In the genomic region with DNA sequence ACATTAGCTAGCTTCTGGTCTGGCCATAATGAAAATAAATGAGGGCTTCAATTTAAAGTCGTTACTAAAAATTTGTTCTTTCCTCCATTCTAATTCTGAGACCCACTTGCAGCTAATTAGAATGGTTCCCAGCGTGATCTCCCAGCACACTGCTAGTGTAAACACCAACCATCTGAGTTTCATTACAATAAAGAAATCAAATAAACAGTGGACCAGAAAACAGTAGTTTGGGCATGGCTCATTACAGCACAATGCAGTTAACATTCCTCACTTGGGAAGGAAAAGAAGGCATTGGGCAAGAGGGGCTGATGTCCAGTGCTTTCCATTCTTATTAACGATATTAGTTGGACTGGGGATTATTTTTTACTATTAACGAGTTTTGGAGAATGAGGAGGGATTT, we compare ENCODE assay signal across 19 cellular contexts.
DNase-seq lines count a peak whose midpoint lies in the region; ATAC-seq, FAIRE-seq and TF ChIP-seq lines count a peak whose summit lies in the region.
"Had no signal": no experiment of that assay in that cellular context is flagged by ENCODE, and none has a peak within 500 bp of the region (broad histone marks: within the 10 kb centered on the region; RNA-seq: fewer than 3 reads in every experiment).

No MANE protein-coding gene starts in this region.

- no peak for TF ChIP-seq CTCF in kidney (IDR thresholded peaks at IDR 0.05; ENCODE audit: borderline replicate concordance, extremely low read depth, insufficient read depth)
- no peak for TF ChIP-seq CTCF in uterus (IDR thresholded peaks at IDR 0.05)

- H3K27ac ChIP-seq in GM23248: no peak overlapping the region
- H3K27ac ChIP-seq in kidney (ENCODE audit: low read depth in 2 of 2, low read length in 2 of 2): no peak overlapping the region
- no peak overlapping the region for H3K27ac ChIP-seq in uterus
- H3K27ac ChIP-seq: cardiac muscle cell, heart right ventricle, lower lobe of right lung had no signal

- no peak for ATAC-seq in GM19467 (IDR thresholded peaks at IDR 0.05; ENCODE audit: unreplicated experiment)
- ATAC-seq: heart right ventricle, lower lobe of right lung had no signal

- H3K9me3 ChIP-seq in GM23248 (ENCODE audit: low read depth) (no peaks in the 10 kb centered on the region), kidney (ENCODE audit: control insufficient read depth in 1 of 2, low read length in 2 of 2) (no peaks in the 10 kb centered on the region), uterus (no peaks in the 10 kb centered on the region)
- H3K9me3 ChIP-seq: heart right ventricle, lower lobe of right lung had no signal

- H3K4me3 ChIP-seq in GM23248 (no peak overlapping the region), kidney (ENCODE audit: low read length in 2 of 2) (no peak overlapping the region), uterus (no peak overlapping the region)
- H3K4me3 ChIP-seq: cardiac muscle cell, heart right ventricle, lower lobe of right lung had no signal

- in situ Hi-C loops in GM23248 (cut with MboI): no loop called here

- intact Hi-C loops in kidney (cut with DNase I): no loop called here
- intact Hi-C loops in uterus (cut with DNase I; ENCODE audit: low total_unique reads): no loop called here

- H3K9ac ChIP-seq in GM23248: no peak overlapping the region
- H3K9ac ChIP-seq in kidney (ENCODE audit: low read length in 2 of 2): no peak overlapping the region

- H3K79me2 ChIP-seq in GM23248 (ENCODE audit: insufficient read depth): no peaks in the 10 kb centered on the region

- no peaks in the 10 kb centered on the region for H3K27me3 ChIP-seq in GM23248 (replicated peaks; ENCODE audit: insufficient read depth)
- no peaks in the 10 kb centered on the region for H3K27me3 ChIP-seq in uterus
- H3K27me3 ChIP-seq: cardiac muscle cell had no signal

- H3F3A ChIP-seq in GM23248 (ENCODE audit: insufficient read depth): peaks cover 9% of the 10 kb centered on the region; the same call in 1 of the 2 replicates

- H3K36me3 ChIP-seq in GM23248 (ENCODE audit: low read depth): no peaks in the 10 kb centered on the region
- no peaks in the 10 kb centered on the region for H3K36me3 ChIP-seq in kidney (ENCODE audit: control insufficient read depth in 1 of 2, insufficient read depth in 2 of 2, low read length in 2 of 2)
- H3K36me3 ChIP-seq in uterus: no peaks in the 10 kb centered on the region
- H3K36me3 ChIP-seq: cardiac muscle cell, heart right ventricle, lower lobe of right lung had no signal

- no peak for TF ChIP-seq POLR2A in uterus (IDR thresholded peaks at IDR 0.05)

- 17 to 22% methylated on average over 4 of the region's 4 CpGs for WGBS in GM23248 (ENCODE audit: low coverage in 1 of 2, low lambda C conversion rate in 2 of 2, missing lambda C conversion rate in 2 of 2), 2 experiments

- DNase-seq in AG20443 (ENCODE audit: low spot score): peak; percentile 56
- peak; percentile 54 for DNase-seq in GM23248
- peak; percentile 70 for DNase-seq in NCI-H774 (lab: John Stamatoyannopoulos, UW)
- DNase-seq in fibroblast of gingiva (ENCODE audit: low read depth): peak; percentile 63
- DNase-seq in NOMO-1 treated with dmso at 0.1 percent for 144 hours (lab: John Stamatoyannopoulos, UW; ENCODE audit: unreplicated experiment): no peak
- no peak for DNase-seq in kidney
- no peak for DNase-seq in uterus
- DNase-seq: activated naive CD8-positive, alpha-beta T cell treated with anti-CD3 and anti-CD28 coated beads for 36 hours; effector memory CD4-positive, alpha-beta T cell; heart right ventricle; lower lobe of right lung; NCI-H187 treated with DMSO at 0.1 percent for 48 hours; NCI-H82; posterior cingulate gyrus; small intestine; stimulated activated CD4-positive, alpha-beta T cell treated with anti-CD3 and anti-CD28 coated beads, Interleukin-4, amount 100 ng/mL, for 1 hour; T-helper 9 cell had no signal

- H3K4me2 ChIP-seq in GM23248 (ENCODE audit: unreplicated experiment): no peak overlapping the region

- H2AFZ ChIP-seq in GM23248: peak overlapping the region; percentile 2; the same call in 1 of the 2 replicates

- H3K9me2 ChIP-seq in GM23248 (ENCODE audit: insufficient read depth): no peaks in the 10 kb centered on the region

- H3K4me1 ChIP-seq in GM23248 (ENCODE audit: insufficient read depth): peaks cover 14% of the 10 kb centered on the region
- no peaks in the 10 kb centered on the region for H3K4me1 ChIP-seq in kidney (ENCODE audit: control insufficient read depth in 1 of 2, insufficient read depth in 1 of 2, low read depth in 1 of 2, low read length in 2 of 2)
- H3K4me1 ChIP-seq in uterus: no peaks in the 10 kb centered on the region
- H3K4me1 ChIP-seq: heart right ventricle, lower lobe of right lung had no signal

- H4K20me1 ChIP-seq in GM23248 (ENCODE audit: insufficient read depth): no peaks in the 10 kb centered on the region

- FAIRE-seq in kidney (lab: Jason Lieb, UNC): no peak

Comparison
In these comparisons a context has a peak if more than half of its experiments do, and no peak if none do; other contexts are left out.
1. DNase-seq: peak in AG20443 (single experiment), GM23248 (single experiment), NCI-H774 (single experiment) and fibroblast of gingiva (single experiment); none in NOMO-1 treated with dmso at 0.1 percent for 144 hours (single experiment), kidney (single experiment) and uterus (0 of 2).